Comparison of ENCODE assay signal across 1 cellular context in the genomic region with DNA sequence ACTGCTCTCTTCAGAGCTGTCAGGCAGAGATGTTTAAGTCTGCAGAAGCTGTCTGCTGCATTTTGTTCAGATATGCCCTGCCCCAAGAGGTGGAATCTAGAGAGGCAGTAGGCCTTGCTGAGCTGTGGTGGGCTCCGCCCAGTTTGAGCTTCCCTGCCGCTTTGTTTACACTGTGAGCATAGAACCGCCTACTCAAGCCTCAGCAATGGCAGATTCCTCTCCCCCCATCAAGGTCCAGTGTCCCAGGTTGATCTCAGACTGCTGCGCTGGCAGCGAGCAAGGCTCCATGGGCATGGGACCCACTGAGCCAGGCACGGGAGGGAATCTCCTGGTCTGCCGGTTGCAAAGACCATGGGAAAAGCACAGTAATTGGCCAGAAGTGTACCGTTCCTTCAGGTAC. TPM values are rescaled to one million over a fixed set of nuclear protein-coding genes. Genes with fewer than 3 reads are reported as not detected.
"Had no signal": no experiment of that assay in that cellular context is flagged by ENCODE, and none has a peak within 500 bp of the region (broad histone marks: within the 10 kb centered on the region; RNA-seq: fewer than 3 reads in every experiment).

No MANE protein-coding gene starts in this region.

RNA-seq across cellular contexts. Expression of gene ARHGAP29, which starts 55.6 kb away (rescaled TPM):
- polyA plus RNA-seq: IgD-negative memory B cell had no signal
